Comparison of ENCODE assay signal across 13 cellular contexts in the genomic region with DNA sequence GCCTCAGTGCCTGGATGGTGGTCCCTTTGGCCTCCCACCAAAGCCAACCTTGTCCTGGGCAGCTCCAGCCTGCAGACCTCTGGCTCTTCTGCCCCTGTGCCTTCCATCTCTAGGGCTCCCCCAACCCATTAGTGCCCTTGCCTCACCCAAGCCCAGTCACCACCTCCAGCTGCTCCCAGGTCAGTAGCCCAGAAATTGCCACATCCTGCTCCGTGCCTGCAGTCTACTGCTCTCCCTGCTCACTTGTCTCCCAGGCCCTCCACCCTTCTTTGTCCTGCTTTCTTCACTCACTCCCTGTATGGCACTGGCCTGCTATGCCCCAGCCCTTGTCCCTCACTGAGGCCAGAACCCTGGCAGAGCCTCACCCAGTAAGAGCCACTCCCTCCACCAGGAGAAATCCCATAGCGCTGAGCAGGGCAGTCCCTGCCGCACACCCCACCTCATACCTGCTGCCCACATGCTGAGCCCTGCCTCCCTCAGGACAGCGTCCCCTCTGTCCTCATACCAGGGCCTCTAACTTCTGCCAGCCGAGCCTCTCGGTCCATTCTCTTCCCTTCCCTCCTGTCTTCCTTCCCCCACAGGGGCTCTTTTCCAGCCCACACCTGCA. TPM values are rescaled to one million over a fixed set of nuclear protein-coding genes. Genes with fewer than 3 reads are reported as not detected.
DNase-seq lines count a peak whose midpoint lies in the region; ATAC-seq and TF ChIP-seq lines count a peak whose summit lies in the region.
"Had no signal": no experiment of that assay in that cellular context is flagged by ENCODE, and none has a peak within 500 bp of the region (broad histone marks: within the 10 kb centered on the region; RNA-seq: fewer than 3 reads in every experiment).

No MANE protein-coding gene starts in this region.

- peaks cover 12% of the 10 kb centered on the region for H3K4me1 ChIP-seq in CD4-positive, alpha-beta memory T cell (ENCODE audit: insufficient read depth, low read length)
- H3K4me1 ChIP-seq in esophagus squamous epithelium (peaks cover 18 to 51% (median 30%) of the 10 kb centered on the region in 3 donors), osteoblast (ENCODE audit: insufficient read depth, low read length) (peaks cover 16% of the 10 kb centered on the region)

- intact Hi-C loops in CD4-positive, alpha-beta memory T cell (cut with micrococcal nuclease) = loop anchor here (5.0 kb wide), 1 partner anchor 38 kb away; no protein-coding TSS in a partner anchor
- intact Hi-C loops in esophagus squamous epithelium (cut with DNase I) = no loop called here

- no peak for ATAC-seq in T-helper 17 cell
- no peak for ATAC-seq in GM18873 (IDR thresholded peaks at IDR 0.05; ENCODE audit: low FRiP score, unreplicated experiment)

- H3K36me3 Mint-ChIP-seq in CD4-positive, alpha-beta memory T cell = peaks cover 52 to 85% of the 10 kb centered on the region in 2 donors
- peaks cover 12% of the 10 kb centered on the region for H3K36me3 Mint-ChIP-seq in T-helper 17 cell (ENCODE audit: low read depth)

- H3K27ac Mint-ChIP-seq in CD4-positive, alpha-beta memory T cell = peak overlapping the region; percentile 12 to 83 (median 67)
- peak overlapping the region; percentile 86 for H3K27ac Mint-ChIP-seq in T-helper 17 cell

- H3K4me2 ChIP-seq in osteoblast (ENCODE audit: insufficient read depth, low read length) = no peak overlapping the region

- peaks cover 0 to 2% (median 0%) of the 10 kb centered on the region in 8 donors for H3K9me3 Mint-ChIP-seq in CD4-positive, alpha-beta memory T cell

- TF ChIP-seq CTCF in esophagus squamous epithelium (IDR thresholded peaks at IDR 0.05) (no peak), osteoblast (IDR thresholded peaks at IDR 0.05; ENCODE audit: extremely low read depth, low read depth, low read length) (no peak), GM13977 (IDR thresholded peaks at IDR 0.05; ENCODE audit: extremely low read depth, insufficient read depth, missing control alignments) (no peak)

- H3K27me3 Mint-ChIP-seq in CD4-positive, alpha-beta memory T cell = no peaks in the 10 kb centered on the region
- H3K27me3 Mint-ChIP-seq in T-helper 17 cell = no peaks in the 10 kb centered on the region

- peaks cover 41% of the 10 kb centered on the region for H3K79me2 ChIP-seq in osteoblast (ENCODE audit: insufficient read depth, low read length)

- TF ChIP-seq POLR2A in esophagus squamous epithelium (IDR thresholded peaks at IDR 0.05) = no peak

- POLR2A ChIA-PET in CD4-positive, alpha-beta memory T cell (lab: Charles Lee; ENCODE audit: partially characterized antibody) = no interaction called here

- H3K27ac ChIP-seq in CD4-positive, alpha-beta memory T cell (ENCODE audit: low read depth, low read length) = no peak overlapping the region
- H3K27ac ChIP-seq in esophagus squamous epithelium = peak overlapping the region; percentile 3 to 80 (median 41)
- H3K27ac ChIP-seq in osteoblast (ENCODE audit: low read depth, low read length) = peak overlapping the region; percentile 31
- H3K27ac ChIP-seq: HL-60 had no signal

- no peaks in the 10 kb centered on the region for H3K9me3 ChIP-seq in CD4-positive, alpha-beta memory T cell (ENCODE audit: control insufficient read depth in 1 of 2, low read length in 2 of 2)
- H3K9me3 ChIP-seq in T-helper 17 cell (ENCODE audit: control insufficient read depth, low read length, poor library complexity, severe bottlenecking) = no peaks in the 10 kb centered on the region
- no peaks in the 10 kb centered on the region for H3K9me3 ChIP-seq in esophagus squamous epithelium
- no peaks in the 10 kb centered on the region for H3K9me3 ChIP-seq in osteoblast (ENCODE audit: low read depth, low read length)
- H3K9me3 ChIP-seq: transverse colon had no signal

- H3K4me3 Mint-ChIP-seq in CD4-positive, alpha-beta memory T cell = no peak overlapping the region
- no peak overlapping the region for H3K4me3 Mint-ChIP-seq in T-helper 17 cell

- H2AFZ ChIP-seq in osteoblast (ENCODE audit: low read length) = no peak overlapping the region

- DNase-seq in CD4-positive, alpha-beta memory T cell = no peak
- DNase-seq in T-helper 17 cell (no peak), esophagus squamous epithelium (lab: John Stamatoyannopoulos, UW) (no peak), osteoblast (ENCODE audit: insufficient read length, low spot score, missing footprints) (no peak), GM13977 (ENCODE audit: low spot score) (no peak), NCI-H82 treated with DMSO at 0.1 percent for 48 hours (lab: John Stamatoyannopoulos, UW; ENCODE audit: unreplicated experiment) (no peak), OCI-M2 (lab: John Stamatoyannopoulos, UW; ENCODE audit: unreplicated experiment) (no peak)
- DNase-seq: DMS153; MM.1S; stimulated activated CD4-positive, alpha-beta T cell treated with anti-CD3 and anti-CD28 coated beads, Interleukin-4, amount 100 ng/mL, for 24 hours; transverse colon had no signal

- in situ Hi-C loops in GM13977 (cut with MboI; ENCODE audit: low pct_unique_long_range_greater_than_20kb, low sequenced_read_pairs, unreplicated experiment) = no loop called here

- H3K4me3 ChIP-seq in CD4-positive, alpha-beta memory T cell (ENCODE audit: low read length in 2 of 2) = no peak overlapping the region
- no peak overlapping the region for H3K4me3 ChIP-seq in esophagus squamous epithelium
- no peak overlapping the region for H3K4me3 ChIP-seq in osteoblast (ENCODE audit: insufficient read depth, low read length)
- H3K4me3 ChIP-seq: transverse colon had no signal

- peaks cover 3% of the 10 kb centered on the region for H4K20me1 ChIP-seq in osteoblast (ENCODE audit: insufficient read depth, low read length)

- H3K27me3 ChIP-seq in CD4-positive, alpha-beta memory T cell (ENCODE audit: insufficient read depth, low read length) = no peaks in the 10 kb centered on the region
- H3K27me3 ChIP-seq in esophagus squamous epithelium = no peaks in the 10 kb centered on the region
- no peaks in the 10 kb centered on the region for H3K27me3 ChIP-seq in osteoblast (ENCODE audit: insufficient read depth, low read length)
- H3K27me3 ChIP-seq: transverse colon had no signal

- CTCF ChIA-PET in CD4-positive, alpha-beta memory T cell (lab: Charles Lee; ENCODE audit: partially characterized antibody) = interaction anchor here (1.1 kb wide), 1 partner anchor 8 kb away, joined by 3 read pairs; no protein-coding TSS in a partner anchor

- H3K4me1 Mint-ChIP-seq in CD4-positive, alpha-beta memory T cell = peaks cover 14 to 34% (median 15%) of the 10 kb centered on the region in 4 donors
- H3K4me1 Mint-ChIP-seq in T-helper 17 cell = peaks cover 31% of the 10 kb centered on the region

- WGBS in esophagus squamous epithelium, 2 donors = 85 to 88% methylated on average over 6 of the region's 6 CpGs

- H3K36me3 ChIP-seq in CD4-positive, alpha-beta memory T cell (ENCODE audit: insufficient read depth, low read length) = peaks cover 93% of the 10 kb centered on the region
- H3K36me3 ChIP-seq in esophagus squamous epithelium (peaks cover 31 to 100% (median 36%) of the 10 kb centered on the region in 3 donors), osteoblast (ENCODE audit: insufficient read depth, low read length) (peaks cover 48% of the 10 kb centered on the region)

RNA-seq across cellular contexts. Expression of a gene that starts 44.4 kb away (rescaled TPM):
- total RNA-seq in CD4-positive, alpha-beta memory T cell = 100 to 1,000 TPM; 265 to 276 TPM
- 10 to 100 TPM in 1 of 2 donors, 1 to 10 TPM in 1; 9.1 to 42.6 TPM for polyA plus RNA-seq in CD4-positive, alpha-beta memory T cell
- 100 to 1,000 TPM; 129 to 138 TPM for total RNA-seq in T-helper 17 cell
- 10 to 100 TPM in 3 of 4 donors, 1 to 10 TPM in 1; 9.1 to 32.8 (median 14.9) TPM for total RNA-seq in esophagus squamous epithelium
- 22.7 and 26.8 TPM in 2 replicates for total RNA-seq in osteoblast
